Comparison of ENCODE assay signal across 9 cellular contexts in the genomic region with DNA sequence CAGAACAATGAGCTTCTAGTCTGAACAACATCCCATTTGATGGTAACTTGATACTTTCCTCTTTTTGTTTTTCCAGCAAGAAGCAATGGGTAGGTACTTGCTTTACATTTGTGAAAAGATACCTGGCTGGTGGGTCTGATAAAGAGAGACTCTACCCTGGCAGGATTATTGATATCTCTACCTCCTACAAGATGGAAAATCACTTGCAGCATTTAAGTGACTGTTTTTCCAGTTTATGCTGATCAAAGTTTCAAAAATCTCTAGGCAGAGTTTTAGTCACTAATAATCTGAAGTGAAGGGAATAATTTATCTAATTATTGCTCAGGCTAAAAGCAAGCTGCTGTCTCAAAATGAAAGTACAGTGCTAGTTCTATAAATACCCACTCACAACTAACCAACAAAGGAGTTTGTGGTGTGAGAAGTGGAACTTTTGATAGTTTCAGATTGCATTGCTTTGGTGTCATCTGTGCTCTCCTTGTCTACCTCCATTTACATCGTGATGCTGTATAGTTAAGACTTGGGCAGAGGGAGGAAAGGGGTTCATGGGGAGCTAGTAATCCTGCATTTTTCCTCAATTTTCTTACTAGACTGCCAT.
DNase-seq lines count a peak whose midpoint lies in the region; ATAC-seq and TF ChIP-seq lines count a peak whose summit lies in the region.
"Had no signal": no experiment of that assay in that cellular context is flagged by ENCODE, and none has a peak within 500 bp of the region (broad histone marks: within the 10 kb centered on the region; RNA-seq: fewer than 3 reads in every experiment).

No MANE protein-coding gene starts in this region.

- no peaks in the 10 kb centered on the region for H3K27me3 ChIP-seq in GM23248 (replicated peaks; ENCODE audit: insufficient read depth)

- no peaks in the 10 kb centered on the region for H4K20me1 ChIP-seq in GM23248 (ENCODE audit: insufficient read depth)

- H3K9ac ChIP-seq in GM23248, result no peak overlapping the region

- H3K4me3 ChIP-seq in GM12865 (ENCODE audit: low read depth, low read length) (peak overlapping the region; percentile 43), GM23248 (no peak overlapping the region)

- no peaks in the 10 kb centered on the region for H3K4me1 ChIP-seq in GM23248 (ENCODE audit: insufficient read depth)

- in situ Hi-C loops in GM23248 (cut with MboI), result no loop called here

- 0 out of 2 replicates have a peak, but pooled peaks cover 5% of the 10 kb centered on the region for H3F3A ChIP-seq in GM23248 (ENCODE audit: insufficient read depth)

- peak overlapping the region in 4 of 5 donors; percentile 16 to 41 (median 23) for H3K4me3 Mint-ChIP-seq in immature natural killer cell
- H3K4me3 Mint-ChIP-seq: type B pancreatic cell had no signal

- H3K9me2 ChIP-seq in GM23248 (ENCODE audit: insufficient read depth), result no peaks in the 10 kb centered on the region

- peak overlapping the region in 1 of 6 donors; percentile 33 for H3K27ac Mint-ChIP-seq in immature natural killer cell
- H3K27ac Mint-ChIP-seq: type B pancreatic cell had no signal

- H3K36me3 ChIP-seq in GM23248 (ENCODE audit: low read depth), result no peaks in the 10 kb centered on the region

- no peak overlapping the region for H3K4me2 ChIP-seq in GM23248 (ENCODE audit: unreplicated experiment)

- WGBS in GM23248 (ENCODE audit: low coverage in 1 of 2, low lambda C conversion rate in 2 of 2, missing lambda C conversion rate in 2 of 2), 2 experiments, result 93 to 100% methylated on average over 1 of the region's 1 CpG

- no peaks in the 10 kb centered on the region for H3K9me3 ChIP-seq in GM23248 (ENCODE audit: low read depth)

- no peaks in the 10 kb centered on the region for H3K36me3 Mint-ChIP-seq in immature natural killer cell
- H3K36me3 Mint-ChIP-seq: type B pancreatic cell had no signal

- no peaks in the 10 kb centered on the region for H3K79me2 ChIP-seq in GM23248 (ENCODE audit: insufficient read depth)

- DNase-seq in GM12865 (ENCODE audit: low read depth) (peak; percentile 89), immature natural killer cell (peak; percentile 6 to 22 (median 18)), NCI-H526 treated with DMSO at 0.1 percent for 48 hours (lab: John Stamatoyannopoulos, UW) (no peak), GM23248 (no peak), epidermal melanocyte (ENCODE audit: insufficient read length, low spot score) (no peak), hepatic stellate cell (ENCODE audit: low spot score) (no peak)

- peaks cover 1 to 4% (median 2%) of the 10 kb centered on the region in 3 donors for H3K27me3 Mint-ChIP-seq in immature natural killer cell (ENCODE audit: low read depth in 3 of 3)

- no peaks in the 10 kb centered on the region for H3K9me3 Mint-ChIP-seq in immature natural killer cell
- H3K9me3 Mint-ChIP-seq: type B pancreatic cell had no signal

- no peak overlapping the region for H2AFZ ChIP-seq in GM23248

- H3K4me1 Mint-ChIP-seq in immature natural killer cell, result peaks cover 9 to 22% of the 10 kb centered on the region in 2 donors

- H3K27ac ChIP-seq in GM23248, result no peak overlapping the region

- peak; percentile 94 for ATAC-seq in GM19455 (IDR thresholded peaks at IDR 0.05; ENCODE audit: unreplicated experiment)
- peak; percentile 92 for ATAC-seq in HG03432 (IDR thresholded peaks at IDR 0.05; ENCODE audit: unreplicated experiment)

- TF ChIP-seq CTCF in GM12865 (IDR thresholded peaks at IDR 0.05; ENCODE audit: insufficient read depth, low read depth, low read length, missing control alignments), result no peak

Comparison
In these comparisons a context has a peak if more than half of its experiments do, and no peak if none do; other contexts are left out.
1. DNase-seq: peak in GM12865 (single experiment) and immature natural killer cell (3 of 3); none in NCI-H526 treated with DMSO at 0.1 percent for 48 hours (single experiment), GM23248 (single experiment), epidermal melanocyte (single experiment) and hepatic stellate cell (single experiment).